18 cellular contexts compared by ENCODE assay signal in the genomic region with DNA sequence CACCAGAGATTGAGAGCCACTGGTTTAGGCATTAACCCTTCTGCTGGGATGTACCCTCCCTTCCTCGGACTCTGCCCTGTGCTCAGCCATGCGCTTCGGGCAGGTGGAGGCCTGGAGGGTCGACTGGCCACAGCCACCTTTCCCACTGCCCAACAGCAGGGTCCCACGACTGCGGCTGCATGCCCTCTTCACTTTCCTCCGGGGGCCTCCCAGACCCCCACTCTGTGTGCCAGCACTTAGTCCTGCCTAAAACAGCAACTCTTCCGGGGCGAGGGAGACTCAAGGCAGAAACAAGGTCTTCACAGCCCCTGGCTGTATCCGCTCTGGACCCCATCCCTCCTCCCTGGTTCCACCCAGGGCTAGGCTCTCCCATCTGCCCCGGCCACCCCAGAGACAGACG.
"Had no signal": no experiment of that assay in that cellular context is flagged by ENCODE, and none has a peak within 500 bp of the region (broad histone marks: within the 10 kb centered on the region; RNA-seq: fewer than 3 reads in every experiment).

No MANE protein-coding gene starts in this region.

- H3K4me3 Mint-ChIP-seq: memory B cell; naive thymus-derived CD8-positive, alpha-beta T cell had no signal

- H3K36me3 Mint-ChIP-seq: memory B cell; naive thymus-derived CD8-positive, alpha-beta T cell had no signal

- DNase-seq: hippocampal formation; left colon; left ventricle myocardium inferior; naive thymus-derived CD8-positive, alpha-beta T cell; nucleus accumbens; psoas muscle; right lobe of liver; stimulated activated CD4-positive, alpha-beta T cell treated with anti-CD3 and anti-CD28 coated beads, Interleukin-12 subunit alpha, Interleukin-12 subunit beta, amount 100 ng/mL, for 4 hours; stimulated activated CD4-positive, alpha-beta T cell treated with anti-CD3 and anti-CD28 coated beads, Interleukin-15, amount 100 ng/mL, for 24 hours; stimulated activated CD4-positive, alpha-beta T cell treated with anti-CD3 and anti-CD28 coated beads, Interleukin-2, amount 100 ng/mL, for 24 hours; stimulated activated CD4-positive, alpha-beta T cell treated with anti-CD3 and anti-CD28 coated beads, Interleukin-4, amount 100 ng/mL, for 1 hour; stimulated activated naive CD4-positive, alpha-beta T cell; stomach; testis; thyroid gland; transverse colon had no signal

- ATAC-seq: left colon; naive thymus-derived CD8-positive, alpha-beta T cell; pancreas; right lobe of liver had no signal

- H3K9me3 Mint-ChIP-seq: memory B cell; naive thymus-derived CD8-positive, alpha-beta T cell had no signal

- H3K27ac Mint-ChIP-seq: memory B cell; naive thymus-derived CD8-positive, alpha-beta T cell had no signal
